In genomic region chr20:45919536-45919933, GRCh38 we compare ENCODE assay signal across 11 cellular contexts. TPM values are rescaled to one million over a fixed set of nuclear protein-coding genes. Genes with fewer than 3 reads are reported as not detected.
DNase-seq lines count a peak whose midpoint lies in the region; ATAC-seq and TF ChIP-seq lines count a peak whose summit lies in the region.
"Had no signal": no experiment of that assay in that cellular context is flagged by ENCODE, and none has a peak within 500 bp of the region (broad histone marks: within the 10 kb centered on the region; RNA-seq: fewer than 3 reads in every experiment).

No MANE protein-coding gene starts in this region.

- H3K27me3 ChIP-seq in duodenal mucosa (ENCODE audit: control insufficient read depth in 1 of 2, insufficient read depth in 2 of 2, low read length in 2 of 2) (no peaks in the 10 kb centered on the region), lower lobe of right lung (ENCODE audit: low read depth) (no peaks in the 10 kb centered on the region), thymus (ENCODE audit: control insufficient read depth, insufficient read depth) (no peaks in the 10 kb centered on the region), endodermal cell (ENCODE audit: control insufficient read depth, insufficient read depth, low read length, poor library complexity, severe bottlenecking) (peaks cover 6% of the 10 kb centered on the region)

- ATAC-seq in lower lobe of right lung (peak in 1 of 2 donors; percentile 34), HG03571 (IDR thresholded peaks at IDR 0.05; ENCODE audit: unreplicated experiment) (no peak), GM19397 (IDR thresholded peaks at IDR 0.05; ENCODE audit: unreplicated experiment) (no peak)
- no peak for ATAC-seq in activated T-cell treated with anti-CD3 and anti-CD28 coated beads, Interleukin-2, amount 50 U/mL, for 72 hours (replicated peaks in 1 of 2)

- peaks cover 21% of the 10 kb centered on the region for H3K27me3 Mint-ChIP-seq in activated T-cell treated with anti-CD3 and anti-CD28 coated beads, Interleukin-2, amount 50 U/mL, for 72 hours (ENCODE audit: low read depth)
- H3K27me3 Mint-ChIP-seq in endodermal cell (ENCODE audit: insufficient read depth): peaks cover 25% of the 10 kb centered on the region

- TF ChIP-seq CTCF in lower lobe of right lung (IDR thresholded peaks at IDR 0.05): no peak
- no peak for TF ChIP-seq CTCF in endodermal cell (conservative IDR thresholded peaks at IDR 0.05)

- H3K9me3 Mint-ChIP-seq in activated T-cell treated with anti-CD3 and anti-CD28 coated beads, Interleukin-2, amount 50 U/mL, for 72 hours: no peaks in the 10 kb centered on the region
- no peaks in the 10 kb centered on the region for H3K9me3 Mint-ChIP-seq in endodermal cell

- no peaks in the 10 kb centered on the region for H3K36me3 ChIP-seq in duodenal mucosa (ENCODE audit: control insufficient read depth in 1 of 2, insufficient read depth in 2 of 2, low read length in 2 of 2)
- H3K36me3 ChIP-seq in lower lobe of right lung: no peaks in the 10 kb centered on the region
- H3K36me3 ChIP-seq in thymus (ENCODE audit: control insufficient read depth, insufficient read depth): no peaks in the 10 kb centered on the region
- H3K36me3 ChIP-seq in endodermal cell (ENCODE audit: control insufficient read depth, insufficient read depth, low read length): no peaks in the 10 kb centered on the region

- peak; percentile 17 for DNase-seq in SHP77 treated with DMSO at 0.1 percent for 48 hours (lab: John Stamatoyannopoulos, UW)
- no peak for DNase-seq in lower lobe of right lung
- no peak for DNase-seq in activated T-cell treated with anti-CD3 and anti-CD28 coated beads, Interleukin-2, amount 50 U/mL, for 72 hours
- DNase-seq in endodermal cell: no peak
- DNase-seq: foreskin melanocyte; stimulated activated CD4-positive, alpha-beta T cell treated with anti-CD3 and anti-CD28 coated beads, Interleukin-4, amount 100 ng/mL, for 4 hours had no signal

- H3K4me1 ChIP-seq in duodenal mucosa (ENCODE audit: control insufficient read depth in 1 of 2, insufficient read depth in 2 of 2, low read length in 2 of 2) (peaks cover 5 to 24% of the 10 kb centered on the region in 2 donors), lower lobe of right lung (peaks cover 68% of the 10 kb centered on the region), thymus (ENCODE audit: control insufficient read depth, insufficient read depth, low read length) (no peaks in the 10 kb centered on the region), endodermal cell (ENCODE audit: control insufficient read depth, insufficient read depth, low read length) (no peaks in the 10 kb centered on the region)

- H3K9me3 ChIP-seq in duodenal mucosa (ENCODE audit: control insufficient read depth in 1 of 2, low read length in 2 of 2): no peaks in the 10 kb centered on the region
- no peaks in the 10 kb centered on the region for H3K9me3 ChIP-seq in lower lobe of right lung
- no peaks in the 10 kb centered on the region for H3K9me3 ChIP-seq in thymus (ENCODE audit: control insufficient read depth)
- H3K9me3 ChIP-seq in endodermal cell (ENCODE audit: control insufficient read depth, low read length): no peaks in the 10 kb centered on the region

- H3K4me3 Mint-ChIP-seq in activated T-cell treated with anti-CD3 and anti-CD28 coated beads, Interleukin-2, amount 50 U/mL, for 72 hours: no peak overlapping the region
- no peak overlapping the region for H3K4me3 Mint-ChIP-seq in endodermal cell
- H3K4me3 Mint-ChIP-seq: activated naive CD8-positive, alpha-beta T cell had no signal

- peak overlapping the region; percentile 14 for H3K27ac ChIP-seq in duodenal mucosa (ENCODE audit: low read depth, low read length)
- H3K27ac ChIP-seq in lower lobe of right lung: peak overlapping the region; percentile 69
- H3K27ac ChIP-seq in thymus (ENCODE audit: low read depth): peak overlapping the region; percentile 64
- H3K27ac ChIP-seq in endodermal cell (ENCODE audit: low read depth, low read length): no peak overlapping the region

- H3K4me3 ChIP-seq in duodenal mucosa (ENCODE audit: low read depth in 1 of 2, low read length in 2 of 2) (no peak overlapping the region), lower lobe of right lung (no peak overlapping the region), thymus (ENCODE audit: low read length) (no peak overlapping the region), endodermal cell (ENCODE audit: low read length) (no peak overlapping the region)

- H3K4me1 Mint-ChIP-seq in activated T-cell treated with anti-CD3 and anti-CD28 coated beads, Interleukin-2, amount 50 U/mL, for 72 hours (ENCODE audit: low read depth): peaks cover 9% of the 10 kb centered on the region
- peaks cover 2% of the 10 kb centered on the region for H3K4me1 Mint-ChIP-seq in endodermal cell

- H3K9ac ChIP-seq in duodenal mucosa (ENCODE audit: low read depth in 1 of 2, low read length in 2 of 2) (no peak overlapping the region), endodermal cell (ENCODE audit: extremely low read depth, low read length, poor library complexity, severe bottlenecking) (no peak overlapping the region)

- H3K27ac Mint-ChIP-seq in activated T-cell treated with anti-CD3 and anti-CD28 coated beads, Interleukin-2, amount 50 U/mL, for 72 hours: no peak overlapping the region
- no peak overlapping the region for H3K27ac Mint-ChIP-seq in endodermal cell
- H3K27ac Mint-ChIP-seq: activated naive CD8-positive, alpha-beta T cell had no signal

- WGBS in thymus: 79% methylated on average over 4 of the region's 4 CpGs
- 66 to 71% methylated on average over 4 of the region's 4 CpGs for WGBS in endodermal cell (ENCODE audit: insufficient coverage in 1 of 2, insufficient read length in 1 of 2), 2 experiments

- H3K36me3 Mint-ChIP-seq in activated T-cell treated with anti-CD3 and anti-CD28 coated beads, Interleukin-2, amount 50 U/mL, for 72 hours (ENCODE audit: insufficient read depth in 2 of 2): no peaks in the 10 kb centered on the region
- H3K36me3 Mint-ChIP-seq in endodermal cell (ENCODE audit: low read depth): no peaks in the 10 kb centered on the region
- H3K36me3 Mint-ChIP-seq: activated naive CD8-positive, alpha-beta T cell had no signal

- intact Hi-C loops in lower lobe of right lung (cut with DNase I): no loop called here

RNA-seq across cellular contexts. Expression of gene PLTP, which starts 7.6 kb away (rescaled TPM):
- total RNA-seq in lower lobe of right lung: 145 TPM
- polyA plus RNA-seq in thymus: 182 TPM
- total RNA-seq in activated T-cell treated with anti-CD3 and anti-CD28 coated beads, Interleukin-2, amount 50 U/mL, for 72 hours: 10 to 100 TPM in 1 of 2 donors, 1 to 10 TPM in 1; 8.9 to 18.0 TPM
- 100 to 1,000 TPM in 1 of 2 donors, 10 to 100 TPM in 1; 92.1 to 123 TPM for total RNA-seq in endodermal cell
- polyA plus RNA-seq in endodermal cell (2013, experiment 1 of 2): 92.8 TPM
- polyA plus RNA-seq in endodermal cell (2013, experiment 2 of 2): 82.3 TPM

RNA-seq across cellular contexts. Expression of gene PCIF1, which starts 14.9 kb away (rescaled TPM):
- total RNA-seq in lower lobe of right lung (34.7 TPM), endodermal cell (10 to 100 TPM; 22.0 to 34.5 TPM)
- polyA plus RNA-seq in thymus: 37.4 TPM
- 10 to 100 TPM; 38.7 to 42.0 TPM for total RNA-seq in activated T-cell treated with anti-CD3 and anti-CD28 coated beads, Interleukin-2, amount 50 U/mL, for 72 hours
- polyA plus RNA-seq in endodermal cell (2013, experiment 1 of 2): 40.7 TPM
- polyA plus RNA-seq in endodermal cell (2013, experiment 2 of 2): 37.1 TPM

RNA-seq across cellular contexts. Expression of gene CTSA, which starts 28.4 kb away (rescaled TPM):
- 185 TPM for total RNA-seq in lower lobe of right lung
- 56.0 TPM for polyA plus RNA-seq in thymus
- 10 to 100 TPM; 37.0 to 59.1 TPM for total RNA-seq in activated T-cell treated with anti-CD3 and anti-CD28 coated beads, Interleukin-2, amount 50 U/mL, for 72 hours
- 10 to 100 TPM; 70.7 to 84.8 TPM for total RNA-seq in endodermal cell
- 38.6 TPM for polyA plus RNA-seq in endodermal cell (2013, experiment 1 of 2)
- 34.6 TPM for polyA plus RNA-seq in endodermal cell (2013, experiment 2 of 2)

RNA-seq across cellular contexts. Expression of gene NEURL2, which starts 28.5 kb away (rescaled TPM):
- 2.4 TPM for total RNA-seq in lower lobe of right lung
- polyA plus RNA-seq in thymus: 51.4 TPM
- total RNA-seq in activated T-cell treated with anti-CD3 and anti-CD28 coated beads, Interleukin-2, amount 50 U/mL, for 72 hours: 1 to 10 TPM; 2.1 to 3.2 TPM
- total RNA-seq in endodermal cell: 1 to 10 TPM; 4.4 to 6.4 TPM
- polyA plus RNA-seq in endodermal cell (2013, experiment 1 of 2): 1.5 TPM
- polyA plus RNA-seq in endodermal cell (2013, experiment 2 of 2): 1.9 TPM

RNA-seq across cellular contexts. Expression of gene SPATA25, which starts 32.1 kb away (rescaled TPM):
- 1.1 TPM for total RNA-seq in lower lobe of right lung
- 5.1 TPM for polyA plus RNA-seq in thymus
- total RNA-seq in activated T-cell treated with anti-CD3 and anti-CD28 coated beads, Interleukin-2, amount 50 U/mL, for 72 hours: under 1 TPM; 0.46 to 0.90 TPM
- total RNA-seq in endodermal cell: 1 to 10 TPM; 2.2 to 2.6 TPM
- polyA plus RNA-seq in endodermal cell (2013, experiment 1 of 2): 0.89 TPM
- 0.54 TPM for polyA plus RNA-seq in endodermal cell (2013, experiment 2 of 2)
